1 cellular context compared by ENCODE assay signal in the genomic region with DNA sequence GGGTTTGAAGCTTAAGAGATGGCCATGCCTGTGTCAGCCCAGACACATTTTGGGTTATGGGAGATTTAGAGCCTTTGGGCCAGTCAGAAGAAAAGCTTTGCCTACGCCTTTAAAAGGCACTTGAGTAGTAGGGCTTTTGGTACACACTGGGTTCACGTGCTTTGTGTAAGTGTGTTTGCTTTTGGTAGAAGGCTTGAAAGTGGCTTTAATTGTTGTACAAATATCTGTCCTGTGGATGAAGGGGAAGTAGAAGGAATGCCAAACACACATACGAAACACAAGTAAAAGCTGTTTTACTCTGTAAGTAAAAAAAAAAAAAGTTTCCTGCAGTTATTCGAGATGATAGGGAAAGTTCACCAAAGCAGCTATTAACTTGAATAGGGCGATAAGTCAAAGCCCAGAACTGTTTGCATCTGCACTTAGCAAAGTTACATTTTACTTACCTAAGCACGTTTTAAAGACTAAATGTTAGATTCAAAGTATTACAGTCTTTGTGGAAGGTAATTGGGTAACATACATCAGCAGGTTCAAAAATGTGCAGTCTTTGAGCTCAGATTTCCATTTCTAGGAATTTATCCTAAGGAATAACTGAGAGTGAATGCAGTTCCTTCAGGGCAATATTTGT.
A peak's percentile ranks its signal among the peaks of the same experiment; 100 is the strongest.
TF ChIP-seq lines count a peak whose summit lies in the region.

No MANE protein-coding gene starts in this region.

TF ChIP-seq in HepG2, 621 proteins besides CTCF, POLR2A, EP300 and RAD21 (continued from another document and continues in another):
- TF ChIP-seq ZC3H4 (CRISPR knock-in tag; IDR thresholded peaks at IDR 0.05; ENCODE audit: borderline replicate concordance): no peak
- TF ChIP-seq ZC3H13 (CRISPR knock-in tag; IDR thresholded peaks at IDR 0.05): no peak
- TF ChIP-seq, protein P1, sequence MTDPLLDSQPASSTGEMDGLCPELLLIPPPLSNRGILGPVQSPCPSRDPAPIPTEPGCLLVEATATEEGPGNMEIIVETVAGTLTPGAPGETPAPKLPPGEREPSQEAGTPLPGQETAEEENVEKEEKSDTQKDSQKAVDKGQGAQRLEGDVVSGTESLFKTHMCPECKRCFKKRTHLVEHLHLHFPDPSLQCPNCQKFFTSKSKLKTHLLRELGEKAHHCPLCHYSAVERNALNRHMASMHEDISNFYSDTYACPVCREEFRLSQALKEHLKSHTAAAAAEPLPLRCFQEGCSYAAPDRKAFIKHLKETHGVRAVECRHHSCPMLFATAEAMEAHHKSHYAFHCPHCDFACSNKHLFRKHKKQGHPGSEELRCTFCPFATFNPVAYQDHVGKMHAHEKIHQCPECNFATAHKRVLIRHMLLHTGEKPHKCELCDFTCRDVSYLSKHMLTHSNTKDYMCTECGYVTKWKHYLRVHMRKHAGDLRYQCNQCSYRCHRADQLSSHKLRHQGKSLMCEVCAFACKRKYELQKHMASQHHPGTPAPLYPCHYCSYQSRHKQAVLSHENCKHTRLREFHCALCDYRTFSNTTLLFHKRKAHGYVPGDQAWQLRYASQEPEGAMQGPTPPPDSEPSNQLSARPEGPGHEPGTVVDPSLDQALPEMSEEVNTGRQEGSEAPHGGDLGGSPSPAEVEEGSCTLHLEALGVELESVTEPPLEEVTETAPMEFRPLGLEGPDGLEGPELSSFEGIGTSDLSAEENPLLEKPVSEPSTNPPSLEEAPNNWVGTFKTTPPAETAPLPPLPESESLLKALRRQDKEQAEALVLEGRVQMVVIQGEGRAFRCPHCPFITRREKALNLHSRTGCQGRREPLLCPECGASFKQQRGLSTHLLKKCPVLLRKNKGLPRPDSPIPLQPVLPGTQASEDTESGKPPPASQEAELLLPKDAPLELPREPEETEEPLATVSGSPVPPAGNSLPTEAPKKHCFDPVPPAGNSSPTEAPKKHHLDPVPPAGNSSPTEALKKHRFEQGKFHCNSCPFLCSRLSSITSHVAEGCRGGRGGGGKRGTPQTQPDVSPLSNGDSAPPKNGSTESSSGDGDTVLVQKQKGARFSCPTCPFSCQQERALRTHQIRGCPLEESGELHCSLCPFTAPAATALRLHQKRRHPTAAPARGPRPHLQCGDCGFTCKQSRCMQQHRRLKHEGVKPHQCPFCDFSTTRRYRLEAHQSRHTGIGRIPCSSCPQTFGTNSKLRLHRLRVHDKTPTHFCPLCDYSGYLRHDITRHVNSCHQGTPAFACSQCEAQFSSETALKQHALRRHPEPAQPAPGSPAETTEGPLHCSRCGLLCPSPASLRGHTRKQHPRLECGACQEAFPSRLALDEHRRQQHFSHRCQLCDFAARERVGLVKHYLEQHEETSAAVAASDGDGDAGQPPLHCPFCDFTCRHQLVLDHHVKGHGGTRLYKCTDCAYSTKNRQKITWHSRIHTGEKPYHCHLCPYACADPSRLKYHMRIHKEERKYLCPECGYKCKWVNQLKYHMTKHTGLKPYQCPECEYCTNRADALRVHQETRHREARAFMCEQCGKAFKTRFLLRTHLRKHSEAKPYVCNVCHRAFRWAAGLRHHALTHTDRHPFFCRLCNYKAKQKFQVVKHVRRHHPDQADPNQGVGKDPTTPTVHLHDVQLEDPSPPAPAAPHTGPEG (CRISPR knock-in tag; IDR thresholded peaks at IDR 0.05): no peak
- no peak for TF ChIP-seq MEF2D (CRISPR knock-in tag; IDR thresholded peaks at IDR 0.05)
- TF ChIP-seq TP53 (CRISPR knock-in tag; conservative IDR thresholded peaks at IDR 0.05): no peak
- no peak for TF ChIP-seq ZNF83 (CRISPR knock-in tag; IDR thresholded peaks at IDR 0.05; ENCODE audit: borderline replicate concordance)
- peak; percentile 57; the same call in 1 of the 2 replicates for TF ChIP-seq RCOR2 (CRISPR knock-in tag; IDR thresholded peaks at IDR 0.05)
- TF ChIP-seq PHF20 (CRISPR knock-in tag; IDR thresholded peaks at IDR 0.05): no peak
- no peak for TF ChIP-seq E2F2 (CRISPR knock-in tag; IDR thresholded peaks at IDR 0.05; ENCODE audit: borderline replicate concordance)
- TF ChIP-seq HOXD1 (CRISPR knock-in tag; IDR thresholded peaks at IDR 0.05): peak; percentile 73; the same call in 1 of the 2 replicates
- 0 out of 2 replicates have a peak, but pooled peaks have one; percentile 46 for TF ChIP-seq FOXP1 (IDR thresholded peaks at IDR 0.05)
- TF ChIP-seq FOXP1 (CRISPR knock-in tag; IDR thresholded peaks at IDR 0.05): peak; percentile 87
- peak; percentile 83 for TF ChIP-seq NFIC (IDR thresholded peaks at IDR 0.05; ENCODE audit: low read length)
- no peak for TF ChIP-seq SRSF4 (IDR thresholded peaks at IDR 0.05; ENCODE audit: low read depth, low read length, poor library complexity, severe bottlenecking)
- TF ChIP-seq, protein P2, sequence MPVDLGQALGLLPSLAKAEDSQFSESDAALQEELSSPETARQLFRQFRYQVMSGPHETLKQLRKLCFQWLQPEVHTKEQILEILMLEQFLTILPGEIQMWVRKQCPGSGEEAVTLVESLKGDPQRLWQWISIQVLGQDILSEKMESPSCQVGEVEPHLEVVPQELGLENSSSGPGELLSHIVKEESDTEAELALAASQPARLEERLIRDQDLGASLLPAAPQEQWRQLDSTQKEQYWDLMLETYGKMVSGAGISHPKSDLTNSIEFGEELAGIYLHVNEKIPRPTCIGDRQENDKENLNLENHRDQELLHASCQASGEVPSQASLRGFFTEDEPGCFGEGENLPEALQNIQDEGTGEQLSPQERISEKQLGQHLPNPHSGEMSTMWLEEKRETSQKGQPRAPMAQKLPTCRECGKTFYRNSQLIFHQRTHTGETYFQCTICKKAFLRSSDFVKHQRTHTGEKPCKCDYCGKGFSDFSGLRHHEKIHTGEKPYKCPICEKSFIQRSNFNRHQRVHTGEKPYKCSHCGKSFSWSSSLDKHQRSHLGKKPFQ (CRISPR knock-in tag; IDR thresholded peaks at IDR 0.05; ENCODE audit: insufficient replicate concordance): no peak
- peak; percentile 68; the same call in 1 of the 2 replicates for TF ChIP-seq ZSCAN9 (CRISPR knock-in tag; IDR thresholded peaks at IDR 0.05; ENCODE audit: borderline replicate concordance)
- no peak for TF ChIP-seq ZFP36L2 (CRISPR knock-in tag; IDR thresholded peaks at IDR 0.05)
- no peak for TF ChIP-seq SP1 (IDR thresholded peaks at IDR 0.05)
- TF ChIP-seq SP1 (CRISPR knock-in tag; IDR thresholded peaks at IDR 0.05): no peak
- TF ChIP-seq, protein P3, sequence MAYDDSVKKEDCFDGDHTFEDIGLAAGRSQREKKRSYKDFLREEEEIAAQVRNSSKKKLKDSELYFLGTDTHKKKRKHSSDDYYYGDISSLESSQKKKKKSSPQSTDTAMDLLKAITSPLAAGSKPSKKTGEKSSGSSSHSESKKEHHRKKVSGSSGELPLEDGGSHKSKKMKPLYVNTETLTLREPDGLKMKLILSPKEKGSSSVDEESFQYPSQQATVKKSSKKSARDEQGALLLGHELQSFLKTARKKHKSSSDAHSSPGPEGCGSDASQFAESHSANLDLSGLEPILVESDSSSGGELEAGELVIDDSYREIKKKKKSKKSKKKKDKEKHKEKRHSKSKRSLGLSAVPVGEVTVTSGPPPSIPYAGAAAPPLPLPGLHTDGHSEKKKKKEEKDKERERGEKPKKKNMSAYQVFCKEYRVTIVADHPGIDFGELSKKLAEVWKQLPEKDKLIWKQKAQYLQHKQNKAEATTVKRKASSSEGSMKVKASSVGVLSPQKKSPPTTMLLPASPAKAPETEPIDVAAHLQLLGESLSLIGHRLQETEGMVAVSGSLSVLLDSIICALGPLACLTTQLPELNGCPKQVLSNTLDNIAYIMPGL (CRISPR knock-in tag; IDR thresholded peaks at IDR 0.05; ENCODE audit: borderline replicate concordance in 1 of 2, low read depth in 1 of 2): no peak; a peak in 1 of 4 replicates
- no peak for TF ChIP-seq ZNF337 (CRISPR knock-in tag; IDR thresholded peaks at IDR 0.05; ENCODE audit: borderline replicate concordance, low read depth)
- no peak for TF ChIP-seq MLLT10 (CRISPR knock-in tag; IDR thresholded peaks at IDR 0.05)
- peak; percentile 49; the same call in 1 of the 2 replicates for TF ChIP-seq SIX4 (CRISPR knock-in tag; IDR thresholded peaks at IDR 0.05)
- TF ChIP-seq PAWR (CRISPR knock-in tag; IDR thresholded peaks at IDR 0.05; ENCODE audit: borderline replicate concordance): no peak
- TF ChIP-seq ZNF34 (CRISPR knock-in tag; IDR thresholded peaks at IDR 0.05; ENCODE audit: borderline replicate concordance): no peak; the same call in 1 of the 2 replicates
- TF ChIP-seq, protein P4, sequence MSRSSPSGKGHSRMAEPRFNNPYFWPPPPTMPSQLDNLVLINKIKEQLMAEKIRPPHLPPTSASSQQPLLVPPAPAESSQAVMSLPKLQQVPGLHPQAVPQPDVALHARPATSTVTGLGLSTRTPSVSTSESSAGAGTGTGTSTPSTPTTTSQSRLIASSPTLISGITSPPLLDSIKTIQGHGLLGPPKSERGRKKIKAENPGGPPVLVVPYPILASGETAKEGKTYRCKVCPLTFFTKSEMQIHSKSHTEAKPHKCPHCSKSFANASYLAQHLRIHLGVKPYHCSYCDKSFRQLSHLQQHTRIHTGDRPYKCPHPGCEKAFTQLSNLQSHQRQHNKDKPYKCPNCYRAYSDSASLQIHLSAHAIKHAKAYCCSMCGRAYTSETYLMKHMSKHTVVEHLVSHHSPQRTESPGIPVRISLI (CRISPR knock-in tag; IDR thresholded peaks at IDR 0.05; ENCODE audit: borderline replicate concordance): peak; percentile 95
- no peak for TF ChIP-seq ZNF234 (CRISPR knock-in tag; conservative IDR thresholded peaks at IDR 0.05)
- no peak for TF ChIP-seq ZFY (CRISPR knock-in tag; IDR thresholded peaks at IDR 0.05)
- no peak for TF ChIP-seq ZNF468 (CRISPR knock-in tag; IDR thresholded peaks at IDR 0.05)
- peak; percentile 73 for TF ChIP-seq SSRP1 (CRISPR knock-in tag; IDR thresholded peaks at IDR 0.05)
- TF ChIP-seq, protein P5, sequence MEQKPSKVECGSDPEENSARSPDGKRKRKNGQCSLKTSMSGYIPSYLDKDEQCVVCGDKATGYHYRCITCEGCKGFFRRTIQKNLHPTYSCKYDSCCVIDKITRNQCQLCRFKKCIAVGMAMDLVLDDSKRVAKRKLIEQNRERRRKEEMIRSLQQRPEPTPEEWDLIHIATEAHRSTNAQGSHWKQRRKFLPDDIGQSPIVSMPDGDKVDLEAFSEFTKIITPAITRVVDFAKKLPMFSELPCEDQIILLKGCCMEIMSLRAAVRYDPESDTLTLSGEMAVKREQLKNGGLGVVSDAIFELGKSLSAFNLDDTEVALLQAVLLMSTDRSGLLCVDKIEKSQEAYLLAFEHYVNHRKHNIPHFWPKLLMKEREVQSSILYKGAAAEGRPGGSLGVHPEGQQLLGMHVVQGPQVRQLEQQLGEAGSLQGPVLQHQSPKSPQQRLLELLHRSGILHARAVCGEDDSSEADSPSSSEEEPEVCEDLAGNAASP (CRISPR knock-in tag; IDR thresholded peaks at IDR 0.05; ENCODE audit: borderline replicate concordance): peak; percentile 77; the same call in 1 of the 2 replicates
- TF ChIP-seq FLYWCH1 (CRISPR knock-in tag; IDR thresholded peaks at IDR 0.05): no peak
- TF ChIP-seq SIX1 (CRISPR knock-in tag; IDR thresholded peaks at IDR 0.05; ENCODE audit: borderline replicate concordance): 0 out of 2 replicates have a peak, but pooled peaks have one; percentile 26
- TF ChIP-seq SETDB1 (CRISPR knock-in tag; IDR thresholded peaks at IDR 0.05; ENCODE audit: borderline replicate concordance): no peak
- peak; percentile 91 for TF ChIP-seq ELF3 (CRISPR knock-in tag; IDR thresholded peaks at IDR 0.05)
- peak; percentile 70 for TF ChIP-seq HDAC1 (CRISPR knock-in tag; IDR thresholded peaks at IDR 0.05)
- no peak for TF ChIP-seq ZNF160 (CRISPR knock-in tag; IDR thresholded peaks at IDR 0.05)
- TF ChIP-seq ZNF224 (CRISPR knock-in tag; IDR thresholded peaks at IDR 0.05): no peak
- TF ChIP-seq MXD3 (CRISPR knock-in tag; IDR thresholded peaks at IDR 0.05): no peak
- TF ChIP-seq KMT2B (CRISPR knock-in tag; IDR thresholded peaks at IDR 0.05): peak; percentile 56; the same call in 1 of the 2 replicates
- TF ChIP-seq NR2F6 (IDR thresholded peaks at IDR 0.05): peak; percentile 60
- TF ChIP-seq NR2F6 (CRISPR knock-in tag; IDR thresholded peaks at IDR 0.05): peak; percentile 77
- TF ChIP-seq MED13 (CRISPR knock-in tag; IDR thresholded peaks at IDR 0.05): no peak
- TF ChIP-seq RORA (CRISPR knock-in tag; IDR thresholded peaks at IDR 0.05): no peak
- no peak for TF ChIP-seq ZNF333 (CRISPR knock-in tag; IDR thresholded peaks at IDR 0.05; ENCODE audit: borderline replicate concordance)
- peak; percentile 95 for TF ChIP-seq SOX5 (CRISPR knock-in tag; IDR thresholded peaks at IDR 0.05; ENCODE audit: borderline replicate concordance)
- TF ChIP-seq ZZZ3 (CRISPR knock-in tag; IDR thresholded peaks at IDR 0.05; ENCODE audit: borderline replicate concordance): no peak
- TF ChIP-seq ZNF577 (CRISPR knock-in tag; IDR thresholded peaks at IDR 0.05; ENCODE audit: borderline replicate concordance, low read depth): no peak
- TF ChIP-seq NRL (CRISPR knock-in tag; IDR thresholded peaks at IDR 0.05; ENCODE audit: borderline replicate concordance): no peak
- no peak for TF ChIP-seq NR2F1 (CRISPR knock-in tag; IDR thresholded peaks at IDR 0.05)
- TF ChIP-seq ATF7 (IDR thresholded peaks at IDR 0.05): no peak
- TF ChIP-seq ATF7 (CRISPR knock-in tag; IDR thresholded peaks at IDR 0.05): no peak
- TF ChIP-seq, protein P6, sequence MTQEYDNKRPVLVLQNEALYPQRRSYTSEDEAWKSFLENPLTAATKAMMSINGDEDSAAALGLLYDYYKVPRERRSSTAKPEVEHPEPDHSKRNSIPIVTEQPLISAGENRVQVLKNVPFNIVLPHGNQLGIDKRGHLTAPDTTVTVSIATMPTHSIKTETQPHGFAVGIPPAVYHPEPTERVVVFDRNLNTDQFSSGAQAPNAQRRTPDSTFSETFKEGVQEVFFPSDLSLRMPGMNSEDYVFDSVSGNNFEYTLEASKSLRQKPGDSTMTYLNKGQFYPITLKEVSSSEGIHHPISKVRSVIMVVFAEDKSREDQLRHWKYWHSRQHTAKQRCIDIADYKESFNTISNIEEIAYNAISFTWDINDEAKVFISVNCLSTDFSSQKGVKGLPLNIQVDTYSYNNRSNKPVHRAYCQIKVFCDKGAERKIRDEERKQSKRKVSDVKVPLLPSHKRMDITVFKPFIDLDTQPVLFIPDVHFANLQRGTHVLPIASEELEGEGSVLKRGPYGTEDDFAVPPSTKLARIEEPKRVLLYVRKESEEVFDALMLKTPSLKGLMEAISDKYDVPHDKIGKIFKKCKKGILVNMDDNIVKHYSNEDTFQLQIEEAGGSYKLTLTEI (CRISPR knock-in tag; conservative IDR thresholded peaks at IDR 0.05): no peak
- TF ChIP-seq ZNF121 (CRISPR knock-in tag; IDR thresholded peaks at IDR 0.05): no peak
